Comparison of ENCODE assay signal across 11 cellular contexts in the genomic region with DNA sequence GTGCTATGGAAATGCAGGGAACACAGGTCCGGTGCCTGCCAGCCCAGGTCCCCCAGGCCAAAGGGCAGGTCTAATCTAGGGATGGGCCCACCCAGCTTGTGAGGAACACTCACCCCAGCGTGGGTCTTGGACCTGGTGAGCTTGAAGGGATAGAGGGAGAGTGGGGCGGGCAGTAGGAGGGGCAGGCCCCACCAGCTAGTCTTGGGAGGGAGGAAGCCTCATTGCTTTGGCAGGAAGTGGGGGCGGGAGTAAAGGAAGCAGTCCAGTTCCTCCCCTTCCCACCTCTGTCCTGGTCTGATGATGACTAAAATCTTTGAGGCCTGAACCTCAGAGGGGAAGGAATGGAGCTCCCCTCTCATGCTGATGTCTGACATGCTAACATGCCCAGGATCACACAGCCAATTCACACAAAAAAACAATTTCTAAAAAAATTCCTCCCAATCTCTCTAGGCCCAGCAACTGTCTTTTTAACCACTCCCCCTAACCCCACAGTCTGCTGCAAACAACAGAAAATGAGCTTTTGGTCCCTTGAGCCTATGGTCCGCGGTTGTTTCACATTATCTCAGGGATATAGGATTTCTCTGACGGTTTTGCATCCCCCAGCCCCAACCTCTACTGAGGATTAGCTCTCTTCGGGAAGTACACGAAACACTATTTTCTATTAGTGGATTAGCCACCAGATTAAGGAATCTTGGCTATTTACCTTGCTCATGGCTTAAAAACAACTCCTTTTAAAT. TPM values are rescaled to one million over a fixed set of nuclear protein-coding genes. Genes with fewer than 3 reads are reported as not detected.
A peak's percentile ranks its signal among the peaks of the same experiment; 100 is the strongest.
DNase-seq lines count a peak whose midpoint lies in the region; ATAC-seq and TF ChIP-seq lines count a peak whose summit lies in the region.
"Had no signal": no experiment of that assay in that cellular context is flagged by ENCODE, and none has a peak within 500 bp of the region (broad histone marks: within the 10 kb centered on the region; RNA-seq: fewer than 3 reads in every experiment).

No MANE protein-coding gene starts in this region.

- no peak for TF ChIP-seq EP300 in suprapubic skin (IDR thresholded peaks at IDR 0.05)

- peaks cover 0 to 2% (median 2%) of the 10 kb centered on the region in 3 donors for H3K27me3 Mint-ChIP-seq in immature natural killer cell (ENCODE audit: low read depth in 3 of 3)

- peak overlapping the region in 1 of 2 donors; percentile 26 for H3K27ac ChIP-seq in right atrium auricular region
- H3K27ac ChIP-seq in suprapubic skin: no peak overlapping the region

- in situ Hi-C loops in ACHN (cut with HindIII; ENCODE audit: low pct_ligation_motif_present, low pct_unique_long_range_greater_than_20kb, low sequenced_read_pairs): no loop called here

- H3K36me3 Mint-ChIP-seq in immature natural killer cell: no peaks in the 10 kb centered on the region

- H3K27me3 ChIP-seq in right atrium auricular region (no peaks in the 10 kb centered on the region), suprapubic skin (no peaks in the 10 kb centered on the region)

- H3K9me3 ChIP-seq in right atrium auricular region (no peaks in the 10 kb centered on the region), suprapubic skin (no peaks in the 10 kb centered on the region)

- no peak for TF ChIP-seq POLR2A in suprapubic skin (IDR thresholded peaks at IDR 0.05)

- H3K4me3 Mint-ChIP-seq in immature natural killer cell: peak overlapping the region in 1 of 5 donors; percentile 13

- H3K4me1 ChIP-seq in right atrium auricular region (peaks cover 0 to 53% of the 10 kb centered on the region in 2 donors), suprapubic skin (peaks cover 34% of the 10 kb centered on the region)

- H3K4me3 ChIP-seq in right atrium auricular region (no peak overlapping the region), suprapubic skin (no peak overlapping the region)

- peak; percentile 37 for DNase-seq in Right ventricle myocardium superior
- no peak for DNase-seq in right atrium auricular region (ENCODE audit: low spot score)
- peak; percentile 75 for DNase-seq in UCSD-AML1 (lab: John Stamatoyannopoulos, UW; ENCODE audit: unreplicated experiment)
- DNase-seq in immature natural killer cell: no peak
- DNase-seq in suprapubic skin (ENCODE audit: low spot score in 2 of 2): no peak
- DNase-seq in ACHN: no peak
- DNase-seq: anterior cingulate cortex, COR-L47, T-helper 9 cell had no signal

- no peak for ATAC-seq in Right ventricle myocardium superior (ENCODE audit: poor library complexity)
- no peak for ATAC-seq in GM18520 (IDR thresholded peaks at IDR 0.05; ENCODE audit: unreplicated experiment)
- no peak for ATAC-seq in GM21390 (IDR thresholded peaks at IDR 0.05; ENCODE audit: unreplicated experiment)

- no peaks in the 10 kb centered on the region for H3K9me3 Mint-ChIP-seq in immature natural killer cell

- WGBS in suprapubic skin: 83% methylated on average over 9 of the region's 9 CpGs

- intact Hi-C loops in Right ventricle myocardium superior (cut with DNase I): no loop called here

- peaks cover 25 to 26% of the 10 kb centered on the region in 2 donors for H3K4me1 Mint-ChIP-seq in immature natural killer cell

- H3K36me3 ChIP-seq in right atrium auricular region: no peaks in the 10 kb centered on the region
- H3K36me3 ChIP-seq in suprapubic skin: no peaks in the 10 kb centered on the region

- TF ChIP-seq CTCF in right atrium auricular region (IDR thresholded peaks at IDR 0.05) (no peak), suprapubic skin (IDR thresholded peaks at IDR 0.05) (no peak)

- H3K27ac Mint-ChIP-seq in immature natural killer cell: peak overlapping the region in 5 of 6 donors; percentile 20 to 70 (median 51)

RNA-seq across cellular contexts. Expression of a gene that starts 30.7 kb away (rescaled TPM):
- total RNA-seq in Right ventricle myocardium superior (23.2 TPM), right atrium auricular region (10 to 100 TPM; 17.7 to 33.7 TPM), suprapubic skin (100 to 1,000 TPM in 3 of 4 donors, 10 to 100 TPM in 1; 91.1 to 190 (median 146) TPM)
- polyA plus RNA-seq in immature natural killer cell: 1 to 10 TPM; 1.2 to 4.3 (median 1.6) TPM

Comparison
In these comparisons a context has a peak if more than half of its experiments do, and no peak if none do; other contexts are left out.
1. DNase-seq: peak in Right ventricle myocardium superior (single experiment) and UCSD-AML1 (single experiment); none in right atrium auricular region (single experiment), immature natural killer cell (0 of 3), suprapubic skin (0 of 2) and ACHN (single experiment).